ENCODE assay signal across 8 cellular contexts in the genomic region with DNA sequence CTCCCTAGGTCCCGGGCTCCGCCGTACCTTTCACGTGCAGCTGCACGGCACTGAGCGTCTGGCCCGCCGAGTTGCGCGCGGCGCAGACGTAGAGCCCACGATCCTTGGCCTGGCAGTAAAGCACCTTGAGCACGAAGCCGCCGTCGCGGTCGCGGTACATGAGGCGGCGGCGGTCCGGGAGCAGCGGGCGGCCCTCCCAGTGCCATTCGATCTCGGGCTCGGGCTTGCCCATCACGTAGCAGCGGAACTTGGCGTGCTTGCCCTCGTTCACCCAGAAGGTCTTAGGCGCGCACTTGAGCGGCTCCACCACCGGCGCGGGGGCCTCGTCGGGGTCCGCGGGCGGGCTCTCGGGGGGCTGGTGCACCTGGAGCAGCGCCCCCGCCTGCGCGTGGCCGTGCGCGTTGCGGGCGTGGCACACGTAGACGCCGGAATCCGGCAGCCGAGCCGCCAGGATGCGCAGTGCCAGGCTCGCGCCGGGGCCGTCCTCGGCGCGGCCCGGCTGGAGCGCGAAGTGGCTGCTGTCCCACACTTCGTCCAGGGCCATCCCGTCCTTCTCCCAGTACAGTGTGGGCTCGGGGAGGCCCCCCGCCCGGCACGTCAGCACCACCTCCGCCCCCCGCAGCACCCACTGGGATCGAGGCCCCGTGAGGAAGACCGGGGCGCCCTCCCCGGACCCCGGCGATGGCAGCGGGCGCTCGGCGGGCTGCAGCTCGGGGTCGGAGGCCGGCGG. TPM values are rescaled to one million over a fixed set of nuclear protein-coding genes. Genes with fewer than 3 reads are reported as not detected.
DNase-seq lines count a peak whose midpoint lies in the region; ATAC-seq, FAIRE-seq and TF ChIP-seq lines count a peak whose summit lies in the region.

No MANE protein-coding gene starts in this region.

- peaks cover 20% of the 10 kb centered on the region for H3K79me2 ChIP-seq in PC-3 (ENCODE audit: low read length)
- H3K79me2 ChIP-seq in endothelial cell of umbilical vein (ENCODE audit: control insufficient read depth, insufficient read depth, low read length), result no peaks in the 10 kb centered on the region

- H3K9me3 ChIP-seq in PC-3 (ENCODE audit: low read length) (no peaks in the 10 kb centered on the region), endothelial cell of umbilical vein (replicated peaks; ENCODE audit: control insufficient read depth, insufficient read depth, low read length) (no peaks in the 10 kb centered on the region), mucosa of stomach (ENCODE audit: control insufficient read depth, low read length) (no peaks in the 10 kb centered on the region)

- peak overlapping the region; percentile 74 for H3K9ac ChIP-seq in PC-3 (ENCODE audit: low read length)
- H3K9ac ChIP-seq in endothelial cell of umbilical vein (replicated peaks; ENCODE audit: extremely low read depth, insufficient read depth, low read length), result no peak overlapping the region
- H3K9ac ChIP-seq in mucosa of stomach (ENCODE audit: low read length), result peak overlapping the region; percentile 28

- POLR2A ChIA-PET in PC-3 (lab: Charles Lee; ENCODE audit: unreplicated experiment), result interaction anchor here (0.6 kb wide), 1 partner anchor 22 kb away, joined by 6 read pairs; no protein-coding TSS in a partner anchor
- POLR2A ChIA-PET in endothelial cell of umbilical vein (lab: Charles Lee), result no interaction called here

- dilution Hi-C loops in endothelial cell of umbilical vein (cut with MboI; ENCODE audit: extremely low pct_ligation_motif_present, low sequenced_read_pairs), result no loop called here

- H3K36me3 ChIP-seq in PC-3 (ENCODE audit: low read depth, low read length) (no peaks in the 10 kb centered on the region; the same call in 1 of the 2 replicates), endothelial cell of umbilical vein (ENCODE audit: control insufficient read depth in 2 of 2, extremely low read depth in 1 of 2, insufficient read depth in 2 of 2, low read length in 2 of 2) (no peaks in the 10 kb centered on the region), mucosa of stomach (ENCODE audit: control insufficient read depth, insufficient read depth, low read length) (no peaks in the 10 kb centered on the region)

- H3K9me1 ChIP-seq in endothelial cell of umbilical vein (replicated peaks; ENCODE audit: control insufficient read depth, extremely low read depth, insufficient read depth, low read length), result no peaks in the 10 kb centered on the region

- no peaks in the 10 kb centered on the region for H3K9me2 ChIP-seq in PC-3 (replicated peaks; ENCODE audit: low read length)

- TF ChIP-seq POLR2A in endothelial cell of umbilical vein (IDR thresholded peaks at IDR 0.05; ENCODE audit: low read depth, low read length), result peak; percentile 41

- H3F3A ChIP-seq in PC-3 (ENCODE audit: low read length, unreplicated experiment), result no peaks in the 10 kb centered on the region

- H3K4me2 ChIP-seq in PC-3 (ENCODE audit: low read length) (peak overlapping the region; percentile 86), endothelial cell of umbilical vein (ENCODE audit: insufficient read depth, low read length) (peak overlapping the region; percentile 44)

- H3K27ac ChIP-seq in PC-3 (ENCODE audit: low read length) (peak overlapping the region; percentile 68; the same call in 1 of the 2 replicates), endothelial cell of umbilical vein (ENCODE audit: insufficient read depth, low read depth, low read length) (no peak overlapping the region)

- H3K4me1 ChIP-seq in PC-3 (ENCODE audit: insufficient read depth, low read length), result peaks cover 24% of the 10 kb centered on the region
- no peaks in the 10 kb centered on the region for H3K4me1 ChIP-seq in endothelial cell of umbilical vein (ENCODE audit: control insufficient read depth, extremely low read depth, insufficient read depth, low read length)
- H3K4me1 ChIP-seq in mucosa of stomach (ENCODE audit: control insufficient read depth, insufficient read depth, low read length), result peaks cover 7% of the 10 kb centered on the region

- intact Hi-C loops in PC-3 (cut with micrococcal nuclease), result loop anchor here (2.0 kb wide), 1 partner anchor 72 kb away; no protein-coding TSS in a partner anchor
- intact Hi-C loops in endothelial cell of umbilical vein (cut with micrococcal nuclease), result no loop called here

- H3K4me3 ChIP-seq in PC-3 (ENCODE audit: low read length), result peak overlapping the region; percentile 72
- peak overlapping the region in 2 of 3 experiments; percentile 36 to 75 for H3K4me3 ChIP-seq in endothelial cell of umbilical vein (replicated peaks in 1 of 3; ENCODE audit: insufficient read depth in 1 of 3, low read depth in 1 of 3, low read length in 3 of 3)
- H3K4me3 ChIP-seq in mucosa of stomach (ENCODE audit: low read length), result no peak overlapping the region

- CTCF ChIA-PET in PC-3 (lab: Charles Lee), result no interaction called here
- CTCF ChIA-PET in endothelial cell of umbilical vein (lab: Charles Lee), result interaction anchor here (0.8 to 1.8 kb wide), 9 partner anchors 10 to 75 kb away, joined by 3 to 42 read pairs (median 6); partner anchors contain the start of genes CHPF, STK11IP and TMEM198

- no peaks in the 10 kb centered on the region for H4K20me1 ChIP-seq in PC-3 (ENCODE audit: low read length)
- no peaks in the 10 kb centered on the region for H4K20me1 ChIP-seq in endothelial cell of umbilical vein (replicated peaks; ENCODE audit: control insufficient read depth, extremely low read depth, insufficient read depth, low read length)

- H3K27me3 ChIP-seq in PC-3 (ENCODE audit: low read length) (no peaks in the 10 kb centered on the region), endothelial cell of umbilical vein (ENCODE audit: control insufficient read depth in 2 of 2, insufficient read depth in 2 of 2, low read length in 2 of 2) (peaks cover 8 to 25% of the 10 kb centered on the region in 2 experiments), mucosa of stomach (ENCODE audit: control insufficient read depth, insufficient read depth, low read length) (peaks cover 33% of the 10 kb centered on the region)

- FAIRE-seq in endothelial cell of umbilical vein (lab: Jason Lieb, UNC), result no peak

- TF ChIP-seq CTCF in PC-3 (conservative IDR thresholded peaks at IDR 0.05; ENCODE audit: low read depth, low read length) (0 out of 2 replicates have a peak, but pooled peaks have one; percentile 10), endothelial cell of umbilical vein (IDR thresholded peaks at IDR 0.05; ENCODE audit: extremely low read depth in 1 of 2, insufficient read depth in 1 of 2, low read depth in 1 of 2, low read length in 2 of 2) (no peak)

- in situ Hi-C loops in G401 (cut with HindIII; ENCODE audit: low sequenced_read_pairs), result no loop called here

- BruUV-seq in PC-3 (replicated peaks; lab: Mats Ljungman, UMichigan) (no TSS peak), endothelial cell of umbilical vein (replicated peaks; lab: Mats Ljungman, UMichigan) (no TSS peak)

- DNase-seq in G401 (ENCODE audit: low spot score) (peak; percentile 46), PC-3 (peak; percentile 47), endothelial cell of umbilical vein (ENCODE audit: low read depth, low spot score) (peak; percentile 36), islet precursor cell (no peak)
- DNase-seq in activated naive CD4-positive, alpha-beta T cell treated with Interleukin-2 at 50 U/mL for 16 hours, result no peak

- H2AFZ ChIP-seq in PC-3 (ENCODE audit: low read length) (peak overlapping the region; percentile 50), endothelial cell of umbilical vein (ENCODE audit: low read depth, low read length) (peak overlapping the region; percentile 34)

- ATAC-seq in PC-3, result peak; percentile 56
- ATAC-seq in GM18517 (IDR thresholded peaks at IDR 0.05; ENCODE audit: unreplicated experiment), result no peak
- no peak for ATAC-seq in GM21786 (IDR thresholded peaks at IDR 0.05; ENCODE audit: unreplicated experiment)

RNA-seq across cellular contexts. Expression of gene OBSL1, which starts 1.0 kb away (rescaled TPM):
- 106 and 117 TPM in 2 replicates for total RNA-seq in G401 (2014; rRNA removed; shearing (Covaris generic))
- total RNA-seq in PC-3 (2014; rRNA removed) (122 and 148 TPM in 2 replicates), endothelial cell of umbilical vein (8.0 and 16.7 TPM in 2 replicates)
- polyA plus RNA-seq in endothelial cell of umbilical vein, result 20.4 and 20.7 TPM in 2 replicates
- 11.0 and 16.3 TPM in 2 replicates for polyA plus RNA-seq in endothelial cell of umbilical vein (2011; cell fraction: cytosol; rRNA removed)
- polyA plus RNA-seq in endothelial cell of umbilical vein (2011; cell fraction: nucleus; rRNA removed), result 62.3 and 82.6 TPM in 2 replicates
- 5.8 and 12.1 TPM in 2 replicates for polyA plus RNA-seq in endothelial cell of umbilical vein (2012)
- polyA minus RNA-seq in endothelial cell of umbilical vein, result 16.3 and 22.4 TPM in 2 replicates
- polyA minus RNA-seq in endothelial cell of umbilical vein (2011; cell fraction: cytosol; rRNA and poly(A)+ RNA removed), result 21.9 TPM
- polyA minus RNA-seq in endothelial cell of umbilical vein (2011; cell fraction: nucleus; rRNA and poly(A)+ RNA removed), result 9.1 and 23.4 TPM in 2 replicates

RNA-seq across cellular contexts. Expression of gene INHA, which starts 1.8 kb away (rescaled TPM):
- total RNA-seq in G401 (2014; rRNA removed; shearing (Covaris generic)), result 1.3 TPM in 1 of 2 replicates, not detected in the other
- total RNA-seq in PC-3 (2014; rRNA removed) (1.3 and 1.5 TPM in 2 replicates), endothelial cell of umbilical vein (not detected in 2 replicates)
- 0.06 and 0.10 TPM in 2 replicates for polyA plus RNA-seq in endothelial cell of umbilical vein
- polyA plus RNA-seq in endothelial cell of umbilical vein (2011; cell fraction: cytosol; rRNA removed), result 0.04 TPM in 1 of 2 replicates, not detected in the other
- polyA plus RNA-seq in endothelial cell of umbilical vein (2011; cell fraction: nucleus; rRNA removed), result 0.20 and 0.45 TPM in 2 replicates
- polyA plus RNA-seq in endothelial cell of umbilical vein (2012), result not detected in 2 replicates
- polyA minus RNA-seq in endothelial cell of umbilical vein, result 0.36 TPM in 1 of 2 replicates, not detected in the other
- not detected for polyA minus RNA-seq in endothelial cell of umbilical vein (2011; cell fraction: cytosol; rRNA and poly(A)+ RNA removed)
- polyA minus RNA-seq in endothelial cell of umbilical vein (2011; cell fraction: nucleus; rRNA and poly(A)+ RNA removed), result not detected in 2 replicates

RNA-seq across cellular contexts. Expression of gene TMEM198, which starts 26.5 kb away (rescaled TPM):
- 9.0 and 11.1 TPM in 2 replicates for total RNA-seq in G401 (2014; rRNA removed; shearing (Covaris generic))
- total RNA-seq in PC-3 (2014; rRNA removed) (1.1 and 5.2 TPM in 2 replicates), endothelial cell of umbilical vein (not detected in 2 replicates)
- polyA plus RNA-seq in endothelial cell of umbilical vein, result not detected in 2 replicates
- polyA plus RNA-seq in endothelial cell of umbilical vein (2011; cell fraction: cytosol; rRNA removed), result not detected in 2 replicates
- not detected in 2 replicates for polyA plus RNA-seq in endothelial cell of umbilical vein (2011; cell fraction: nucleus; rRNA removed)
- polyA plus RNA-seq in endothelial cell of umbilical vein (2012), result not detected in 2 replicates
- polyA minus RNA-seq in endothelial cell of umbilical vein, result not detected in 2 replicates
- polyA minus RNA-seq in endothelial cell of umbilical vein (2011; cell fraction: cytosol; rRNA and poly(A)+ RNA removed), result 1.2 TPM
- polyA minus RNA-seq in endothelial cell of umbilical vein (2011; cell fraction: nucleus; rRNA and poly(A)+ RNA removed), result not detected in 2 replicates

RNA-seq across cellular contexts. Expression of gene CHPF, which starts 26.8 kb away (rescaled TPM):
- total RNA-seq in G401 (2014; rRNA removed; shearing (Covaris generic)), result 87.3 and 89.2 TPM in 2 replicates
- total RNA-seq in PC-3 (2014; rRNA removed) (139 and 210 TPM in 2 replicates), endothelial cell of umbilical vein (0.24 and 0.30 TPM in 2 replicates)
- polyA plus RNA-seq in endothelial cell of umbilical vein, result 0.32 and 0.72 TPM in 2 replicates
- polyA plus RNA-seq in endothelial cell of umbilical vein (2011; cell fraction: cytosol; rRNA removed), result 0.21 and 0.25 TPM in 2 replicates
- 0.10 and 0.16 TPM in 2 replicates for polyA plus RNA-seq in endothelial cell of umbilical vein (2011; cell fraction: nucleus; rRNA removed)
- polyA plus RNA-seq in endothelial cell of umbilical vein (2012), result 0.46 and 2.0 TPM in 2 replicates
- 0.24 and 0.36 TPM in 2 replicates for polyA minus RNA-seq in endothelial cell of umbilical vein
- polyA minus RNA-seq in endothelial cell of umbilical vein (2011; cell fraction: cytosol; rRNA and poly(A)+ RNA removed), result 27.1 TPM
- 0.24 TPM in 1 of 2 replicates, not detected in the other for polyA minus RNA-seq in endothelial cell of umbilical vein (2011; cell fraction: nucleus; rRNA and poly(A)+ RNA removed)

RNA-seq across cellular contexts. Expression of gene STK11IP, which starts 27.3 kb away (rescaled TPM):
- total RNA-seq in G401 (2014; rRNA removed; shearing (Covaris generic)), result 22.8 and 35.2 TPM in 2 replicates
- 17.7 and 26.4 TPM in 2 replicates for total RNA-seq in PC-3 (2014; rRNA removed)
- total RNA-seq in endothelial cell of umbilical vein, result 19.2 and 20.2 TPM in 2 replicates
- polyA plus RNA-seq in endothelial cell of umbilical vein, result 17.7 and 19.8 TPM in 2 replicates
- 8.0 and 9.0 TPM in 2 replicates for polyA plus RNA-seq in endothelial cell of umbilical vein (2011; cell fraction: cytosol; rRNA removed)
- 80.1 and 100 TPM in 2 replicates for polyA plus RNA-seq in endothelial cell of umbilical vein (2011; cell fraction: nucleus; rRNA removed)
- polyA plus RNA-seq in endothelial cell of umbilical vein (2012), result 11.4 and 16.0 TPM in 2 replicates
- 13.3 and 20.4 TPM in 2 replicates for polyA minus RNA-seq in endothelial cell of umbilical vein
- 3.8 TPM for polyA minus RNA-seq in endothelial cell of umbilical vein (2011; cell fraction: cytosol; rRNA and poly(A)+ RNA removed)
- polyA minus RNA-seq in endothelial cell of umbilical vein (2011; cell fraction: nucleus; rRNA and poly(A)+ RNA removed), result 25.4 and 34.5 TPM in 2 replicates

Comparison
In these comparisons a context has a peak if more than half of its experiments do, and no peak if none do; other contexts are left out.
1. DNase-seq: peak in G401 (single experiment), PC-3 (single experiment) and endothelial cell of umbilical vein (single experiment); none in islet precursor cell (single experiment) and activated naive CD4-positive, alpha-beta T cell treated with Interleukin-2 at 50 U/mL for 16 hours (single experiment).